ENCODE assay signal across 19 cellular contexts in genomic region chr9:107227696-107228258, GRCh38. TPM values are rescaled to one million over a fixed set of nuclear protein-coding genes. Genes with fewer than 3 reads are reported as not detected.
DNase-seq lines count a peak whose midpoint lies in the region; TF ChIP-seq lines count a peak whose summit lies in the region.
"Had no signal": no experiment of that assay in that cellular context is flagged by ENCODE, and none has a peak within 500 bp of the region (broad histone marks: within the 10 kb centered on the region; RNA-seq: fewer than 3 reads in every experiment).

No MANE protein-coding gene starts in this region.

- TF ChIP-seq CTCF in osteoblast (IDR thresholded peaks at IDR 0.05; ENCODE audit: extremely low read depth, low read depth, low read length) = no peak

- peak overlapping the region; percentile 6 for H3K4me3 ChIP-seq in duodenal mucosa (ENCODE audit: low read depth in 1 of 2, low read length in 2 of 2)
- peak overlapping the region; percentile 44 to 46 for H3K4me3 ChIP-seq in mucosa of rectum (ENCODE audit: low read length in 2 of 2)
- no peak overlapping the region for H3K4me3 ChIP-seq in osteoblast (ENCODE audit: insufficient read depth, low read length)
- H3K4me3 ChIP-seq: A549, body of pancreas, prostate gland had no signal

- H3K9me3 ChIP-seq in duodenal mucosa (ENCODE audit: control insufficient read depth in 1 of 2, low read length in 2 of 2) (no peaks in the 10 kb centered on the region), mucosa of rectum (ENCODE audit: control insufficient read depth in 2 of 2, low read length in 2 of 2) (no peaks in the 10 kb centered on the region), osteoblast (ENCODE audit: low read depth, low read length) (no peaks in the 10 kb centered on the region)
- H3K9me3 ChIP-seq: A549, BE2C, body of pancreas, prostate gland, SK-N-SH had no signal

- no peak overlapping the region for H3K4me2 ChIP-seq in osteoblast (ENCODE audit: insufficient read depth, low read length)
- H3K4me2 ChIP-seq: A549, SK-N-SH had no signal

- no peak overlapping the region for H2AFZ ChIP-seq in osteoblast (ENCODE audit: low read length)

- H4K20me1 ChIP-seq in osteoblast (ENCODE audit: insufficient read depth, low read length) = no peaks in the 10 kb centered on the region

- no peaks in the 10 kb centered on the region for H3K79me2 ChIP-seq in osteoblast (ENCODE audit: insufficient read depth, low read length)

- H3K27me3 ChIP-seq in duodenal mucosa (ENCODE audit: control insufficient read depth in 1 of 2, insufficient read depth in 2 of 2, low read length in 2 of 2) (no peaks in the 10 kb centered on the region), mucosa of rectum (ENCODE audit: control insufficient read depth in 2 of 2, insufficient read depth in 2 of 2, low read length in 2 of 2) (no peaks in the 10 kb centered on the region), osteoblast (ENCODE audit: insufficient read depth, low read length) (peaks cover 24% of the 10 kb centered on the region)
- H3K27me3 ChIP-seq: BE2C, body of pancreas had no signal

- H3K27ac ChIP-seq in duodenal mucosa (ENCODE audit: low read depth, low read length) = peak overlapping the region; percentile 26
- peak overlapping the region; percentile 62 to 70 for H3K27ac ChIP-seq in mucosa of rectum (ENCODE audit: low read depth in 2 of 2, low read length in 2 of 2)
- H3K27ac ChIP-seq in osteoblast (ENCODE audit: low read depth, low read length) = no peak overlapping the region
- H3K27ac ChIP-seq: A549, body of pancreas, prostate gland, WERI-Rb-1 had no signal

- H3K36me3 ChIP-seq in duodenal mucosa (ENCODE audit: control insufficient read depth in 1 of 2, insufficient read depth in 2 of 2, low read length in 2 of 2) (no peaks in the 10 kb centered on the region), mucosa of rectum (ENCODE audit: control insufficient read depth in 2 of 2, insufficient read depth in 2 of 2, low read length in 2 of 2) (no peaks in the 10 kb centered on the region), osteoblast (ENCODE audit: insufficient read depth, low read length) (no peaks in the 10 kb centered on the region)
- H3K36me3 ChIP-seq: BE2C, prostate gland, WERI-Rb-1 had no signal

- no peak overlapping the region for H3K9ac ChIP-seq in duodenal mucosa (ENCODE audit: low read depth in 1 of 2, low read length in 2 of 2)
- no peak overlapping the region for H3K9ac ChIP-seq in mucosa of rectum (ENCODE audit: low read depth in 1 of 2, low read length in 2 of 2)
- H3K9ac ChIP-seq: SK-N-SH had no signal

- H3K4me1 ChIP-seq in duodenal mucosa (ENCODE audit: control insufficient read depth in 1 of 2, insufficient read depth in 2 of 2, low read length in 2 of 2) (peaks cover 6 to 19% of the 10 kb centered on the region in 2 donors), mucosa of rectum (ENCODE audit: control insufficient read depth in 2 of 2, insufficient read depth in 2 of 2, low read length in 2 of 2) (peaks cover 2 to 13% of the 10 kb centered on the region in 2 donors), osteoblast (ENCODE audit: insufficient read depth, low read length) (no peaks in the 10 kb centered on the region)
- H3K4me1 ChIP-seq: A549, BE2C, prostate gland had no signal

- peak; percentile 11 for DNase-seq in NCI-H2227 (lab: John Stamatoyannopoulos, UW; ENCODE audit: unreplicated experiment)
- DNase-seq in NCI-H2227 treated with DMSO at 0.1 percent for 48 hours (lab: John Stamatoyannopoulos, UW) = no peak
- DNase-seq in NCI-H1417 (lab: John Stamatoyannopoulos, UW) = peak; percentile 42 to 92 (median 66)
- no peak for DNase-seq in osteoblast (ENCODE audit: insufficient read length, low spot score, missing footprints)
- DNase-seq in T1000 (lab: John Stamatoyannopoulos, UW) = no peak
- DNase-seq in pons (ENCODE audit: low spot score) = no peak
- DNase-seq: activated effector memory CD4-positive, alpha-beta T cell treated with anti-CD3 and anti-CD28 coated beads, Interleukin-2, amount 50 U/mL, for 16 hours; BE2C; body of pancreas; Calu3; H7; head of caudate nucleus; NCI-H1694 treated with DMSO at 0.1 percent for 48 hours; SK-N-SH; WERI-Rb-1 had no signal

RNA-seq across cellular contexts. Expression of gene RAD23B, which starts 55.3 kb away (rescaled TPM):
- total RNA-seq in osteoblast = 148 and 157 TPM in 2 replicates

Comparison
In these comparisons a context has a peak if more than half of its experiments do, and no peak if none do; other contexts are left out.
1. DNase-seq: peak in NCI-H2227 (single experiment) and NCI-H1417 (3 of 3); none in NCI-H2227 treated with DMSO at 0.1 percent for 48 hours (single experiment), osteoblast (single experiment), T1000 (single experiment) and pons (single experiment).